ENCODE assay signal across 1 cellular context in the genomic region with DNA sequence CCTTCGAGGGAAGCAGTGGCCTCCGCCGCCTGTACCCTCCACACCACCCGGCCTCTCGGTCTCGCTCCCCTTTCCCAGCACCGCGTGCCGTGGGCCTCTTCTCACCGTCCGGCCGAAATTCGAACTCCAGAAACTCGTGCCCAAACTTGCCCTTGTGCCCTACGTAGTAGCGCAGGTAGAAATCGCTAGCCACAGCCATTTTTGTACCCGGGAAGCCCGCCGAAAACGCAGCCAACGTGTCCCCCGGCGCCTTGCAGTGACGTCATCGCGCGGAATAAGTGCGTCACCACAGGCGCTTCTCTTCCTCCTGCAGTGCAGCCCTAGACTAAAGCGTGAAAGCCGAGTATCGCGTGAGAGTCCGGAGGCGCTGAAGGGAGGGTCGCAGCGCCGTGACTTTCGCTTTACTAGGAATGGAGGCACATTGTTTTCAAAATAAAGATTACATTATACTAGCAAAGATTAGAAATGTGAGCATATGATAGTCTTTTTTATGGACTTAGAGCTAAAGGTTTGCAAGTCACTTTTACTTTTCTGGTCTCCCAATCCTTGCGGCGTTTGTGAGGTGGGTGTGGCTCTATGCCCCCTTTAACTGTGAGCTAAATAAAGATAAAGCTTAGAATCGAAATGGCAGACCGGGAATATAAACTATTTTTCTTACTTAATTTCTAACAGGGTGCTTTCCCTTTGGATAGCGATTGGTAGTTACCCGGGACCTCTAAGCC.
TF ChIP-seq lines count a peak whose summit lies in the region.

Gene MAGOHB (minus strand): TSS at position 276 of the 722 bp plus-strand sequence. CDS start 77 bp downstream, at position 199.

TF ChIP-seq in HepG2, 621 proteins besides CTCF, POLR2A, EP300 and RAD21 (continued from another document):
- TF ChIP-seq, protein P1, sequence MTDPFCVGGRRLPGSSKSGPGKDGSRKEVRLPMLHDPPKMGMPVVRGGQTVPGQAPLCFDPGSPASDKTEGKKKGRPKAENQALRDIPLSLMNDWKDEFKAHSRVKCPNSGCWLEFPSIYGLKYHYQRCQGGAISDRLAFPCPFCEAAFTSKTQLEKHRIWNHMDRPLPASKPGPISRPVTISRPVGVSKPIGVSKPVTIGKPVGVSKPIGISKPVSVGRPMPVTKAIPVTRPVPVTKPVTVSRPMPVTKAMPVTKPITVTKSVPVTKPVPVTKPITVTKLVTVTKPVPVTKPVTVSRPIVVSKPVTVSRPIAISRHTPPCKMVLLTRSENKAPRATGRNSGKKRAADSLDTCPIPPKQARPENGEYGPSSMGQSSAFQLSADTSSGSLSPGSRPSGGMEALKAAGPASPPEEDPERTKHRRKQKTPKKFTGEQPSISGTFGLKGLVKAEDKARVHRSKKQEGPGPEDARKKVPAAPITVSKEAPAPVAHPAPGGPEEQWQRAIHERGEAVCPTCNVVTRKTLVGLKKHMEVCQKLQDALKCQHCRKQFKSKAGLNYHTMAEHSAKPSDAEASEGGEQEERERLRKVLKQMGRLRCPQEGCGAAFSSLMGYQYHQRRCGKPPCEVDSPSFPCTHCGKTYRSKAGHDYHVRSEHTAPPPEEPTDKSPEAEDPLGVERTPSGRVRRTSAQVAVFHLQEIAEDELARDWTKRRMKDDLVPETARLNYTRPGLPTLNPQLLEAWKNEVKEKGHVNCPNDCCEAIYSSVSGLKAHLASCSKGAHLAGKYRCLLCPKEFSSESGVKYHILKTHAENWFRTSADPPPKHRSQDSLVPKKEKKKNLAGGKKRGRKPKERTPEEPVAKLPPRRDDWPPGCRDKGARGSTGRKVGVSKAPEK (CRISPR knock-in tag; IDR thresholded peaks at IDR 0.05; ENCODE audit: borderline replicate concordance) = no peak
- TF ChIP-seq ZNF644 (CRISPR knock-in tag; IDR thresholded peaks at IDR 0.05; ENCODE audit: low read depth) (0 out of 2 replicates have a peak, but pooled peaks have one; percentile 31), ZMYM4 (CRISPR knock-in tag; IDR thresholded peaks at IDR 0.05) (peak; percentile 98), ZNF547 (CRISPR knock-in tag; IDR thresholded peaks at IDR 0.05) (peak; percentile 76), XBP1 (CRISPR knock-in tag; IDR thresholded peaks at IDR 0.05) (peak; percentile 91; the same call in 1 of the 2 replicates), PLSCR1 (CRISPR knock-in tag; IDR thresholded peaks at IDR 0.05; ENCODE audit: borderline replicate concordance) (no peak), SKI (IDR thresholded peaks at IDR 0.05; ENCODE audit: partially characterized antibody) (peak; percentile 25), MAZ (IDR thresholded peaks at IDR 0.05; ENCODE audit: borderline replicate concordance, low read depth, low read length) (no peak), MAZ (CRISPR knock-in tag; IDR thresholded peaks at IDR 0.05; ENCODE audit: low read depth) (peak; percentile 62; the same call in 1 of the 2 replicates), CBX2 (IDR thresholded peaks at IDR 0.05; ENCODE audit: low read depth, low read length) (no peak), CBX2 (CRISPR knock-in tag; IDR thresholded peaks at IDR 0.05; ENCODE audit: low read depth) (0 out of 2 replicates have a peak, but pooled peaks have one; percentile 66), HNF4G (IDR thresholded peaks at IDR 0.05; ENCODE audit: borderline replicate concordance, low read depth, low read length) (no peak), HNF4G (CRISPR knock-in tag; IDR thresholded peaks at IDR 0.05; ENCODE audit: borderline replicate concordance, low read depth) (peak; percentile 19; the same call in 1 of the 2 replicates), RARG (CRISPR knock-in tag; IDR thresholded peaks at IDR 0.05; ENCODE audit: low read depth) (0 out of 2 replicates have a peak, but pooled peaks have one; percentile 28), EZH2 (conservative IDR thresholded peaks at IDR 0.05; ENCODE audit: low read depth, low read length) (no peak), ZNF136 (CRISPR knock-in tag; IDR thresholded peaks at IDR 0.05; ENCODE audit: low read depth) (0 out of 2 replicates have a peak, but pooled peaks have one; percentile 30), HINFP (CRISPR knock-in tag; IDR thresholded peaks at IDR 0.05; ENCODE audit: low read depth) (peak; percentile 77; the same call in 1 of the 2 replicates), ZSCAN29 (CRISPR knock-in tag; conservative IDR thresholded peaks at IDR 0.05) (peak; percentile 78; the same call in 1 of the 2 replicates), ZSCAN22 (CRISPR knock-in tag; IDR thresholded peaks at IDR 0.05) (peak; percentile 35; the same call in 1 of the 2 replicates), JUND (CRISPR knock-in tag; IDR thresholded peaks at IDR 0.05) (peak; percentile 72; the same call in 1 of the 2 replicates), FOXC1 (CRISPR knock-in tag; IDR thresholded peaks at IDR 0.05; ENCODE audit: borderline replicate concordance) (peak; percentile 85; the same call in 1 of the 2 replicates), MED1 (CRISPR knock-in tag; IDR thresholded peaks at IDR 0.05) (peak; percentile 86), HOXA5 (CRISPR knock-in tag; IDR thresholded peaks at IDR 0.05) (0 out of 2 replicates have a peak, but pooled peaks have one; percentile 26), GABPA (IDR thresholded peaks at IDR 0.05; ENCODE audit: low read depth, low read length) (no peak), GABPA (CRISPR knock-in tag; IDR thresholded peaks at IDR 0.05; ENCODE audit: low read depth) (peak; percentile 84), PITX1 (CRISPR knock-in tag; IDR thresholded peaks at IDR 0.05) (0 out of 2 replicates have a peak, but pooled peaks have one; percentile 15), NFKB2 (CRISPR knock-in tag; IDR thresholded peaks at IDR 0.05; ENCODE audit: borderline replicate concordance) (peak; percentile 89; the same call in 1 of the 2 replicates), NR2F6 (IDR thresholded peaks at IDR 0.05) (no peak), NR2F6 (CRISPR knock-in tag; IDR thresholded peaks at IDR 0.05) (peak; percentile 41; the same call in 1 of the 2 replicates), ZNF607 (CRISPR knock-in tag; IDR thresholded peaks at IDR 0.05; ENCODE audit: borderline replicate concordance) (no peak)
- TF ChIP-seq, protein P2, sequence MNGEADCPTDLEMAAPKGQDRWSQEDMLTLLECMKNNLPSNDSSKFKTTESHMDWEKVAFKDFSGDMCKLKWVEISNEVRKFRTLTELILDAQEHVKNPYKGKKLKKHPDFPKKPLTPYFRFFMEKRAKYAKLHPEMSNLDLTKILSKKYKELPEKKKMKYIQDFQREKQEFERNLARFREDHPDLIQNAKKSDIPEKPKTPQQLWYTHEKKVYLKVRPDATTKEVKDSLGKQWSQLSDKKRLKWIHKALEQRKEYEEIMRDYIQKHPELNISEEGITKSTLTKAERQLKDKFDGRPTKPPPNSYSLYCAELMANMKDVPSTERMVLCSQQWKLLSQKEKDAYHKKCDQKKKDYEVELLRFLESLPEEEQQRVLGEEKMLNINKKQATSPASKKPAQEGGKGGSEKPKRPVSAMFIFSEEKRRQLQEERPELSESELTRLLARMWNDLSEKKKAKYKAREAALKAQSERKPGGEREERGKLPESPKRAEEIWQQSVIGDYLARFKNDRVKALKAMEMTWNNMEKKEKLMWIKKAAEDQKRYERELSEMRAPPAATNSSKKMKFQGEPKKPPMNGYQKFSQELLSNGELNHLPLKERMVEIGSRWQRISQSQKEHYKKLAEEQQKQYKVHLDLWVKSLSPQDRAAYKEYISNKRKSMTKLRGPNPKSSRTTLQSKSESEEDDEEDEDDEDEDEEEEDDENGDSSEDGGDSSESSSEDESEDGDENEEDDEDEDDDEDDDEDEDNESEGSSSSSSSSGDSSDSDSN (CRISPR knock-in tag; IDR thresholded peaks at IDR 0.05) = peak; percentile 52; the same call in 1 of the 2 replicates
- TF ChIP-seq, protein P3, sequence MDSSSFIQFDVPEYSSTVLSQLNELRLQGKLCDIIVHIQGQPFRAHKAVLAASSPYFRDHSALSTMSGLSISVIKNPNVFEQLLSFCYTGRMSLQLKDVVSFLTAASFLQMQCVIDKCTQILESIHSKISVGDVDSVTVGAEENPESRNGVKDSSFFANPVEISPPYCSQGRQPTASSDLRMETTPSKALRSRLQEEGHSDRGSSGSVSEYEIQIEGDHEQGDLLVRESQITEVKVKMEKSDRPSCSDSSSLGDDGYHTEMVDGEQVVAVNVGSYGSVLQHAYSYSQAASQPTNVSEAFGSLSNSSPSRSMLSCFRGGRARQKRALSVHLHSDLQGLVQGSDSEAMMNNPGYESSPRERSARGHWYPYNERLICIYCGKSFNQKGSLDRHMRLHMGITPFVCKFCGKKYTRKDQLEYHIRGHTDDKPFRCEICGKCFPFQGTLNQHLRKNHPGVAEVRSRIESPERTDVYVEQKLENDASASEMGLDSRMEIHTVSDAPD (CRISPR knock-in tag; IDR thresholded peaks at IDR 0.05) = no peak; the same call in 1 of the 2 replicates
TF ChIP-seq in HepG2: peak in this region for 301.
